ENCODE assay signal across 8 cellular contexts in genomic region chr13:109780880-109781383, GRCh38. TPM values are rescaled to one million over a fixed set of nuclear protein-coding genes. Genes with fewer than 3 reads are reported as not detected.
DNase-seq lines count a peak whose midpoint lies in the region; ATAC-seq and TF ChIP-seq lines count a peak whose summit lies in the region.

No MANE protein-coding gene starts in this region.

- H3K27ac Mint-ChIP-seq in Caco-2 (ENCODE audit: unreplicated experiment), result no peak overlapping the region

- H3K27ac ChIP-seq in RWPE2 (ENCODE audit: poor library complexity, severe bottlenecking), result peak overlapping the region; percentile 87
- H3K27ac ChIP-seq in gastrocnemius medialis, result peak overlapping the region in 3 of 4 donors; percentile 24 to 58 (median 53)

- peak; percentile 23; the same call in 1 of the 3 replicates for ATAC-seq in RWPE2 (ENCODE audit: low read depth)
- ATAC-seq in gastrocnemius medialis, result no peak
- no peak for ATAC-seq in HG03280 (IDR thresholded peaks at IDR 0.05; ENCODE audit: unreplicated experiment)

- H3K9ac ChIP-seq in ES-I3 (ENCODE audit: low read depth, low read length), result peak overlapping the region; percentile 47; the same call in 1 of the 2 replicates

- DNase-seq in RWPE2 (ENCODE audit: low spot score), result no peak
- DNase-seq in fibroblast of villous mesenchyme (ENCODE audit: low read depth), result no peak
- no peak for DNase-seq in gastrocnemius medialis
- DNase-seq in DMS153 treated with DMSO at 0.1 percent for 48 hours (lab: John Stamatoyannopoulos, UW; ENCODE audit: unreplicated experiment), result no peak
- no peak for DNase-seq in NCI-H1694 (lab: John Stamatoyannopoulos, UW)
- no peak for DNase-seq in Caco-2

- POLR2A ChIA-PET in Caco-2 (lab: Charles Lee), result no interaction called here

- H3K4me1 ChIP-seq in ES-I3 (ENCODE audit: insufficient read depth, low read length) (peaks cover 19% of the 10 kb centered on the region), RWPE2 (ENCODE audit: insufficient read depth, poor library complexity, severe bottlenecking) (peaks cover 35% of the 10 kb centered on the region), gastrocnemius medialis (peaks cover 49 to 51% of the 10 kb centered on the region in 2 donors), Caco-2 (peaks cover 4% of the 10 kb centered on the region; the same call in 1 of the 2 replicates)

- no peak for TF ChIP-seq CTCF in RWPE2 (IDR thresholded peaks at IDR 0.05; ENCODE audit: poor library complexity, severe bottlenecking)
- no peak for TF ChIP-seq CTCF in fibroblast of villous mesenchyme (IDR thresholded peaks at IDR 0.05; ENCODE audit: insufficient read depth, low read depth, low read length)
- TF ChIP-seq CTCF in gastrocnemius medialis (IDR thresholded peaks at IDR 0.05 in 4 of 5, conservative IDR thresholded peaks at IDR 0.05 in 1 of 5), result no peak
- TF ChIP-seq CTCF in Caco-2 (IDR thresholded peaks at IDR 0.05; ENCODE audit: insufficient read depth in 1 of 2, low read depth in 1 of 2, low read length in 1 of 2, severe bottlenecking in 1 of 2, unreplicated experiment in 1 of 2), result no peak

- no peak overlapping the region for H3K4me3 Mint-ChIP-seq in Caco-2 (ENCODE audit: unreplicated experiment)

- H3K9me3 Mint-ChIP-seq in Caco-2 (ENCODE audit: unreplicated experiment), result no peaks in the 10 kb centered on the region

- intact Hi-C loops in gastrocnemius medialis (cut with DNase I; ENCODE audit: low total_unique reads) (loop anchor here (2.0 to 10.0 kb wide), 2 partner anchors 64 to 1566 kb away; partner anchors contain the start of genes ABHD13 and LIG4), Caco-2 (cut with micrococcal nuclease; ENCODE audit: unreplicated experiment) (loop anchor here (10.0 kb wide), 1 partner anchor 506 kb away; no protein-coding TSS in a partner anchor)

- H3K4me1 Mint-ChIP-seq in Caco-2 (ENCODE audit: low read depth, unreplicated experiment), result peaks cover 9% of the 10 kb centered on the region

- TF ChIP-seq POLR2A in gastrocnemius medialis (IDR thresholded peaks at IDR 0.05), result no peak

- no peaks in the 10 kb centered on the region for H3K27me3 Mint-ChIP-seq in Caco-2 (ENCODE audit: insufficient read depth, unreplicated experiment)

- H3K4me3 ChIP-seq in RWPE2 (ENCODE audit: severe bottlenecking) (peak overlapping the region; percentile 42), fibroblast of villous mesenchyme (ENCODE audit: low read depth, low read length) (peak overlapping the region; percentile 72), gastrocnemius medialis (peak overlapping the region; percentile 48 to 63 (median 53)), Caco-2 (ENCODE audit: low read depth, low read length) (no peak overlapping the region)

- in situ Hi-C loops in gastrocnemius medialis (cut with MboI; ENCODE audit: low sequenced_read_pairs in 4 of 4), result loop anchor here (25.0 kb wide), 4 partner anchors 331 to 1569 kb away; partner anchors contain the start of genes ABHD13 (in 1 of the 4) and LIG4 (in 1 of the 4)

- H3K36me3 Mint-ChIP-seq in Caco-2 (ENCODE audit: insufficient read depth, unreplicated experiment), result peaks cover 6% of the 10 kb centered on the region

- peaks cover 8% of the 10 kb centered on the region for H3K36me3 ChIP-seq in ES-I3 (ENCODE audit: insufficient read depth, low read length)
- peaks cover 77% of the 10 kb centered on the region for H3K36me3 ChIP-seq in RWPE2 (ENCODE audit: low read depth)
- H3K36me3 ChIP-seq in gastrocnemius medialis, result peaks cover 0 to 15% of the 10 kb centered on the region in 2 donors
- H3K36me3 ChIP-seq in Caco-2 (ENCODE audit: control insufficient read depth, insufficient read depth, low read length), result no peaks in the 10 kb centered on the region

- BruUV-seq in Caco-2 (replicated peaks; lab: Mats Ljungman, UMichigan), result no TSS peak

- H3K9me3 ChIP-seq in ES-I3 (ENCODE audit: control insufficient read depth, insufficient read depth, low read length) (no peaks in the 10 kb centered on the region), RWPE2 (ENCODE audit: severe bottlenecking) (no peaks in the 10 kb centered on the region), gastrocnemius medialis (no peaks in the 10 kb centered on the region), Caco-2 (no peaks in the 10 kb centered on the region)

- H3K27me3 ChIP-seq in RWPE2 (ENCODE audit: insufficient read depth, poor library complexity, severe bottlenecking) (no peaks in the 10 kb centered on the region), gastrocnemius medialis (no peaks in the 10 kb centered on the region), Caco-2 (replicated peaks; ENCODE audit: control insufficient read depth, insufficient read depth, low read length) (no peaks in the 10 kb centered on the region)

- CTCF ChIA-PET in Caco-2 (lab: Charles Lee), result no interaction called here

RNA-seq across cellular contexts. Expression of gene IRS2, which starts 5.5 kb away (rescaled TPM):
- total RNA-seq in fibroblast of villous mesenchyme (6.4 and 19.0 TPM in 2 replicates), gastrocnemius medialis (10 to 100 TPM; 23.8 to 65.6 (median 28.7) TPM), Caco-2 (2022) (5.4 and 5.5 TPM in 2 replicates)
